ENCODE assay signal across 25 cellular contexts in the genomic region with DNA sequence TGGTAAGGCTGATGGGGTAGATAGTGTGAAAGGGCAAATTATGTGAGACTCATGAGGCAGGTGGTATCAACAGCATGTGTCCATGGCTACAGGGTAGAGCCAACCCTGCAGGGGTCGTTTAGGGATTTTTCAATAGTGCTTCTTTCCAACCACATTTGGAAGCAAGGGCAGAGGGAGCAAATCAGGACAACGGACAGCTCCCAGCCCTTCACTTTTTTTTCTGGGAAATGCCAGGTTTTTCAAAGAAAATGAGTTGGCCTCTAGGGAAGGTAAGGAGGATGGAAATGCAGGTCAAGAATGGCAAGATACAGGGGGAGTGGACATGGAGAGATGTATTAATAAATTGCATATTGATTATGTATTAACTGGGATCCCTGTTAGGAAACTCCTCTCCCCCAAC. TPM values are rescaled to one million over a fixed set of nuclear protein-coding genes. Genes with fewer than 3 reads are reported as not detected.
A peak's percentile ranks its signal among the peaks of the same experiment; 100 is the strongest.
DNase-seq lines count a peak whose midpoint lies in the region; ATAC-seq, FAIRE-seq and TF ChIP-seq lines count a peak whose summit lies in the region.
"Had no signal": no experiment of that assay in that cellular context is flagged by ENCODE, and none has a peak within 500 bp of the region (broad histone marks: within the 10 kb centered on the region; RNA-seq: fewer than 3 reads in every experiment).

No MANE protein-coding gene starts in this region.

- H3K4me3 ChIP-seq in Karpas-422 (ENCODE audit: low read length) (no peak overlapping the region), H1 (ENCODE audit: extremely low read depth in 1 of 4, insufficient read depth in 2 of 4, low read depth in 3 of 4, low read length in 4 of 4) (no peak overlapping the region), mesenchymal stem cell (ENCODE audit: insufficient read depth in 1 of 2, low read depth in 1 of 2, low read length in 2 of 2) (no peak overlapping the region)
- H3K4me3 ChIP-seq: esophagus squamous epithelium, mucosa of descending colon, SK-N-MC, stomach had no signal

- H3K9me2 ChIP-seq in Karpas-422 (replicated peaks; ENCODE audit: insufficient read depth, low read length) = no peaks in the 10 kb centered on the region

- POLR2A ChIA-PET in H1 (lab: Charles Lee; ENCODE audit: partially characterized antibody) = no interaction called here

- TF ChIP-seq CTCF in H1 (IDR thresholded peaks at IDR 0.05; ENCODE audit: control extremely low read depth in 1 of 3, insufficient read depth in 1 of 3, low read depth in 1 of 3, low read length in 3 of 3) = no peak

- no peak overlapping the region for H2BK12ac ChIP-seq in H1 (ENCODE audit: low read depth, low read length)
- H2BK12ac ChIP-seq in mesenchymal stem cell (ENCODE audit: low read length in 2 of 2) = no peak overlapping the region

- H2AK5ac ChIP-seq in H1 (ENCODE audit: low read depth, low read length) (no peak overlapping the region), mesenchymal stem cell (ENCODE audit: low read length, severe bottlenecking) (no peak overlapping the region)

- intact Hi-C loops in Right ventricle myocardium superior (cut with DNase I) = no loop called here

- no peak overlapping the region for H3K27ac ChIP-seq in Karpas-422 (ENCODE audit: low read length)
- H3K27ac ChIP-seq in H1 (ENCODE audit: low read depth, low read length) = no peak overlapping the region
- H3K27ac ChIP-seq in mesenchymal stem cell (ENCODE audit: low read length, poor library complexity, severe bottlenecking) = no peak overlapping the region
- H3K27ac ChIP-seq: esophagus squamous epithelium, KMS-11, SK-N-MC, stomach had no signal

- CTCF ChIA-PET in H1 (lab: Charles Lee; ENCODE audit: partially characterized antibody) = interaction anchor here (0.6 to 1.3 kb wide), 2 partner anchors 31 to 103 kb away, joined by 3 to 5 read pairs; no protein-coding TSS in a partner anchor

- WGBS in H1 (ENCODE audit: extremely low coverage in 1 of 2, insufficient coverage in 1 of 2, insufficient read length in 1 of 2, insufficient replicate concordance in 2 of 2, low coverage in 1 of 2, low lambda C conversion rate in 2 of 2, missing lambda C conversion rate in 1 of 2), 2 experiments = 42% methylated on average over 2 of the region's 2 CpGs; no CpG with 5 or more reads in 1 of the 2 experiments
- WGBS in mesenchymal stem cell = 53% methylated on average over 2 of the region's 2 CpGs

- no peak overlapping the region for H2BK15ac ChIP-seq in H1 (ENCODE audit: low read length)
- H2BK15ac ChIP-seq in mesenchymal stem cell (ENCODE audit: low read depth, poor library complexity, severe bottlenecking) = no peak overlapping the region

- no peak overlapping the region for H3K9ac ChIP-seq in Karpas-422 (ENCODE audit: low read length)
- H3K9ac ChIP-seq in H1 (replicated peaks in 1 of 4; ENCODE audit: extremely low read depth in 1 of 4, low read depth in 3 of 4, low read length in 3 of 4) = no peak overlapping the region
- H3K9ac ChIP-seq in mesenchymal stem cell (ENCODE audit: low read length) = no peak overlapping the region
- H3K9ac ChIP-seq: KMS-11 had no signal

- H3K14ac ChIP-seq in H1 (ENCODE audit: insufficient read length) = no peak overlapping the region
- no peak overlapping the region for H3K14ac ChIP-seq in mesenchymal stem cell (ENCODE audit: low read length in 2 of 2)

- peak; percentile 3 for DNase-seq in EH (ENCODE audit: low read depth)
- peak; percentile 41 for DNase-seq in Karpas-422
- peak in 1 of 2 experiments; percentile 54 for DNase-seq in H1 (ENCODE audit: low read depth in 1 of 2, low spot score in 2 of 2)
- DNase-seq in mesenchymal stem cell = peak; percentile 1
- DNase-seq in 8988T = no peak
- DNase-seq in Right ventricle myocardium superior = no peak
- DNase-seq: activated CD4-positive, CD25-positive, alpha-beta regulatory T cell treated with anti-CD3 and anti-CD28 coated beads, Interleukin-2, amount 50 U/mL, for 72 hours; activated CD8-positive, alpha-beta memory T cell treated with anti-CD3 and anti-CD28 coated beads for 24 hours; activated T-cell treated with anti-CD3 and anti-CD28 coated beads, Interleukin-2, amount 50 U/mL, for 48 hours; CD8-positive, alpha-beta memory T cell; effector CD8-positive, alpha-beta T cell; esophagus squamous epithelium; left ventricle myocardium superior; mucosa of descending colon; NCI-H1092 treated with DMSO at 0.1 percent for 48 hours; NCI-H2081 treated with DMSO at 0.1 percent for 48 hours; NCI-H446; stomach; trophoblast cell had no signal

- no peak overlapping the region for H2BK20ac ChIP-seq in H1 (ENCODE audit: low read length)

- no peak overlapping the region for H3K4me2 ChIP-seq in Karpas-422 (ENCODE audit: low read depth, low read length, poor library complexity, severe bottlenecking)
- H3K4me2 ChIP-seq in H1 (ENCODE audit: insufficient read depth in 1 of 2, low read depth in 2 of 2, low read length in 2 of 2) = no peak overlapping the region
- no peak overlapping the region for H3K4me2 ChIP-seq in mesenchymal stem cell (ENCODE audit: low read length, poor library complexity, severe bottlenecking)
- H3K4me2 ChIP-seq: KMS-11 had no signal

- TF ChIP-seq EP300 in H1 (IDR thresholded peaks at IDR 0.05; ENCODE audit: borderline replicate concordance in 1 of 2, low read depth in 2 of 2, low read length in 2 of 2) = no peak

- H3K36me3 ChIP-seq in Karpas-422 (ENCODE audit: insufficient read depth, low read length) = no peaks in the 10 kb centered on the region
- no peaks in the 10 kb centered on the region for H3K36me3 ChIP-seq in H1 (ENCODE audit: control insufficient read depth in 2 of 4, insufficient read depth in 4 of 4, low read length in 3 of 4)
- no peaks in the 10 kb centered on the region for H3K36me3 ChIP-seq in mesenchymal stem cell (ENCODE audit: control insufficient read depth in 1 of 2, insufficient read depth in 2 of 2, low read depth in 1 of 2, low read length in 2 of 2)
- H3K36me3 ChIP-seq: esophagus squamous epithelium, stomach had no signal

- H4K20me1 ChIP-seq in Karpas-422 (ENCODE audit: insufficient read depth, low read depth, low read length) (no peaks in the 10 kb centered on the region), H1 (replicated peaks in 1 of 2; ENCODE audit: control insufficient read depth in 1 of 2, insufficient read depth in 2 of 2, low read length in 2 of 2) (no peaks in the 10 kb centered on the region)

- H3K79me1 ChIP-seq in H1 (ENCODE audit: low read depth, low read length) (no peaks in the 10 kb centered on the region), mesenchymal stem cell (replicated peaks; ENCODE audit: low read length, poor library complexity, severe bottlenecking) (no peaks in the 10 kb centered on the region)

- no peaks in the 10 kb centered on the region for H3K27me3 ChIP-seq in Karpas-422 (ENCODE audit: low read length)
- 0 out of 7 replicates have a peak, but pooled peaks cover 0 to 2% (median 0%) of the 10 kb centered on the region in 4 experiments for H3K27me3 ChIP-seq in H1 (replicated peaks in 1 of 4; ENCODE audit: control insufficient read depth in 3 of 4, extremely low read depth in 1 of 4, insufficient read depth in 3 of 4, low read length in 3 of 4)
- no peaks in the 10 kb centered on the region for H3K27me3 ChIP-seq in mesenchymal stem cell (ENCODE audit: control insufficient read depth in 1 of 2, insufficient read depth in 1 of 2, low read length in 2 of 2)
- H3K27me3 ChIP-seq: esophagus squamous epithelium, stomach had no signal

- no peak for TF ChIP-seq RAD21 in H1 (IDR thresholded peaks at IDR 0.05 in 1 of 2, conservative IDR thresholded peaks at IDR 0.05 in 1 of 2; ENCODE audit: low read depth in 2 of 2, low read length in 2 of 2)

- H4K8ac ChIP-seq in H1 (ENCODE audit: extremely low read depth, insufficient read depth, low read length) (no peak overlapping the region), mesenchymal stem cell (ENCODE audit: low read length) (no peak overlapping the region)

- H3K4me1 ChIP-seq in Karpas-422 (ENCODE audit: low read length) = no peaks in the 10 kb centered on the region
- H3K4me1 ChIP-seq in H1 (replicated peaks in 1 of 4; ENCODE audit: control insufficient read depth in 3 of 4, insufficient read depth in 4 of 4, low read length in 3 of 4) = no peaks in the 10 kb centered on the region
- no peaks in the 10 kb centered on the region for H3K4me1 ChIP-seq in mesenchymal stem cell (ENCODE audit: control insufficient read depth, insufficient read depth, low read depth, low read length)
- H3K4me1 ChIP-seq: esophagus squamous epithelium, stomach had no signal

- ATAC-seq in GM18858 (IDR thresholded peaks at IDR 0.05; ENCODE audit: unreplicated experiment) = no peak
- ATAC-seq in HG02981 (IDR thresholded peaks at IDR 0.05; ENCODE audit: unreplicated experiment) = no peak
- ATAC-seq in Right ventricle myocardium superior (ENCODE audit: poor library complexity) = no peak
- ATAC-seq: left ventricle myocardium superior, mucosa of descending colon had no signal

- H3K23ac ChIP-seq in H1 (ENCODE audit: insufficient read length) = no peak overlapping the region
- H3K23ac ChIP-seq in mesenchymal stem cell (ENCODE audit: low read length in 2 of 2) = no peak overlapping the region

- no peak overlapping the region for H2AFZ ChIP-seq in Karpas-422 (ENCODE audit: low read length)
- H2AFZ ChIP-seq in H1 (ENCODE audit: low read length) = no peak overlapping the region
- no peak overlapping the region for H2AFZ ChIP-seq in mesenchymal stem cell (ENCODE audit: low read depth, low read length)

- H4K5ac ChIP-seq in H1 (ENCODE audit: insufficient read length, low read depth, low read length) = no peak overlapping the region

- H3K9me3 ChIP-seq in Karpas-422 (ENCODE audit: low read length) = no peaks in the 10 kb centered on the region
- H3K9me3 ChIP-seq in H1 (ENCODE audit: insufficient read depth in 2 of 2, low read depth in 1 of 2, low read length in 1 of 2) = peaks cover 0 to 3% of the 10 kb centered on the region in 2 experiments; a peak in 1 of 4 replicates
- H3K9me3 ChIP-seq in mesenchymal stem cell (ENCODE audit: control insufficient read depth, low read length) = no peaks in the 10 kb centered on the region
- H3K9me3 ChIP-seq: esophagus squamous epithelium, mucosa of descending colon, stomach had no signal

- no peak for TF ChIP-seq POLR2A in H1 (IDR thresholded peaks at IDR 0.05; ENCODE audit: control extremely low read depth in 1 of 2, low read depth in 2 of 2, low read length in 2 of 2)

- H2BK5ac ChIP-seq in H1 (ENCODE audit: low read depth, low read length) (no peak overlapping the region), mesenchymal stem cell (ENCODE audit: low read depth, low read length, poor library complexity, severe bottlenecking) (no peak overlapping the region)

- no peak overlapping the region for H3K56ac ChIP-seq in H1 (replicated peaks; ENCODE audit: insufficient read length, low read depth, low read length)

- FAIRE-seq in H1 (lab: Jason Lieb, UNC) = peak; percentile 42

- H3K4ac ChIP-seq in H1 (replicated peaks; ENCODE audit: insufficient read length, low read depth, low read length) = no peak overlapping the region
- no peak overlapping the region for H3K4ac ChIP-seq in mesenchymal stem cell (ENCODE audit: low read depth in 1 of 2, low read length in 2 of 2)

- H4K91ac ChIP-seq in H1 (replicated peaks; ENCODE audit: insufficient read length, low read length) = no peak overlapping the region
- no peak overlapping the region for H4K91ac ChIP-seq in mesenchymal stem cell (ENCODE audit: low read length)

- no peak overlapping the region for H2BK120ac ChIP-seq in H1 (replicated peaks; ENCODE audit: low read depth, low read length)
- no peak overlapping the region for H2BK120ac ChIP-seq in mesenchymal stem cell (ENCODE audit: low read depth, low read length)

- H3K79me2 ChIP-seq in Karpas-422 (ENCODE audit: low read length) (no peaks in the 10 kb centered on the region), H1 (ENCODE audit: control insufficient read depth in 1 of 2, insufficient read depth in 2 of 2, low read length in 2 of 2) (no peaks in the 10 kb centered on the region)

- H3K23me2 ChIP-seq in H1 (ENCODE audit: low read depth, low read length) = no peaks in the 10 kb centered on the region

- H3K18ac ChIP-seq in H1 (ENCODE audit: extremely low read depth, low read length) (no peak overlapping the region), mesenchymal stem cell (ENCODE audit: low read depth in 1 of 2, low read length in 2 of 2) (no peak overlapping the region)

RNA-seq across cellular contexts. Expression of a gene that starts 4.9 kb away (rescaled TPM):
- not detected in 2 replicates for total RNA-seq in Karpas-422 (2014; rRNA removed; shearing (Covaris generic); ENCODE audit: low replicate concordance)
- not detected in 2 replicates for total RNA-seq in H1 (2021; fragmentation: NEBNext Ultra II Directional; extraction: Animal tissue kit (Norgen Biotek cat#: 25700))
- polyA plus RNA-seq in H1 (2011; rRNA removed) = not detected in 2 replicates
- not detected for polyA plus RNA-seq in H1 (2011; cell fraction: cytosol; rRNA removed)
- polyA plus RNA-seq in H1 (2011; cell fraction: nucleus; rRNA removed) = not detected
- not detected in 4 replicates for polyA plus RNA-seq in H1 (2012, experiment 1 of 2)
- not detected for polyA plus RNA-seq in H1 (2012, experiment 2 of 2)
- not detected for polyA plus RNA-seq in H1 (2013, experiment 1 of 2)
- not detected for polyA plus RNA-seq in H1 (2013, experiment 2 of 2)
- not detected in 2 replicates for polyA minus RNA-seq in H1 (2011; rRNA and poly(A)+ RNA removed)
- not detected for polyA minus RNA-seq in H1 (2011; cell fraction: cytosol; rRNA and poly(A)+ RNA removed)
- polyA minus RNA-seq in H1 (2011; cell fraction: nucleus; rRNA and poly(A)+ RNA removed) = not detected
- not detected for polyA plus RNA-seq in mesenchymal stem cell (2013, experiment 1 of 2)
- polyA plus RNA-seq in mesenchymal stem cell (2013, experiment 2 of 2) = not detected
- total RNA-seq in Right ventricle myocardium superior = 1.9 TPM
- total RNA-seq: CD8-positive, alpha-beta memory T cell; cerebellum; Daoy had no signal
- polyA plus RNA-seq: CD8-positive, alpha-beta memory T cell had no signal

Comparison
In these comparisons a context has a peak if more than half of its experiments do, and no peak if none do; other contexts are left out.
1. DNase-seq: peak in EH (single experiment), Karpas-422 (single experiment) and mesenchymal stem cell (single experiment); none in 8988T (single experiment) and Right ventricle myocardium superior (single experiment).